Comparison of ENCODE assay signal across 8 cellular contexts in the genomic region with DNA sequence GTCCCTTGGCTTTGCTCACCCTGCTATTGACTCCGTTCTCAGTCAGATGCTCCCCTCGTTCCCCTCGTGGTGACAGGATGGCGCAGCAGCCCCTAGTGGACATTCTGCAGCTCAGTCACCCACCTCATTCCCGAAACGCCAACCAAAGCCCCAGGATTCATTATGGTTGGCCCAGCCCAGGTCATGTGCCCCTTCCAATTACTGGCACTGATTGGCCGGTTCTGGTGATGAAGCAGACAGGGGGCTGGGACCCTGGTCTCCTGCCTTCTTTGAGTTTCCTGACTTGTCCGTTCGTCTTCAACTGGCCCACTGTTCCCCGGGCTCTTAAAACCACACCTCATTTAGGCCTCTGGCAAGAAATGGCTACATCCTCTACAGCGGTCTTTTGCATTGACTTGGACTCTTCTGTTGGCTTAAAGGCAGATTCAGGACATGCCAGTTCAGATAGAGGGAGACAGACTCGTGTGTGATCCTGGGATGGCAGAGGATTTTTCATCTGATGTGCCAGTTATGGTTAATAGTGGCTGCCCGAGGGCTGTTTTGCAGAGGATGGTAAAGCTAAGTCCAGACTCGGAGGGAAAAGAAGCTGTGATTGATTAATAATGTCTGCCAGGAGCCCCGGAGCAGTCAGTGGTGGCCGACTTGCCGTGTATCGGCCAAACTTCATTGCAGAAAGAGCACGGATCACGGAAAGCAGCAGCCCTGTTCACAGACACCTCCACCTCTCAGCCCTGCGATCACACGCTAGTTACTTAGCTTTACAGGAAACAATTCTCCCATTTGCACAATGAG. TPM values are rescaled to one million over a fixed set of nuclear protein-coding genes. Genes with fewer than 3 reads are reported as not detected.
DNase-seq lines count a peak whose midpoint lies in the region; ATAC-seq and TF ChIP-seq lines count a peak whose summit lies in the region.

No MANE protein-coding gene starts in this region.

- DNase-seq in AG10803 (ENCODE audit: low read depth), result no peak
- DNase-seq in HT1080 (ENCODE audit: low read depth), result peak; percentile 39
- peak; percentile 25 to 30 for DNase-seq in activated T-helper 1 cell treated with anti-CD3 and anti-CD28 coated beads, Interleukin-2, amount 50 U/mL, for 16 hours (ENCODE audit: low read depth in 1 of 2, low spot score in 1 of 2)
- DNase-seq in head of caudate nucleus, result peak; percentile 56 to 92 (median 78)
- DNase-seq in posterior vena cava (ENCODE audit: low spot score), result peak; percentile 89
- DNase-seq in GF-D8 (lab: John Stamatoyannopoulos, UW), result no peak
- DNase-seq in RKO (ENCODE audit: low spot score), result no peak

- peak; percentile 18 for TF ChIP-seq CTCF in AG10803 (conservative IDR thresholded peaks at IDR 0.05; ENCODE audit: low read length)

- no peak overlapping the region for H3K4me3 ChIP-seq in AG10803 (ENCODE audit: low read length)

- no peak for ATAC-seq in HG03521 (IDR thresholded peaks at IDR 0.05; ENCODE audit: unreplicated experiment)

- intact Hi-C loops in head of caudate nucleus (cut with DNase I) (no loop called here), posterior vena cava (cut with DNase I) (no loop called here)

RNA-seq across cellular contexts. Expression of gene LSM3, which starts 37.8 kb away (rescaled TPM):
- 17.4 and 18.8 TPM in 2 replicates for total RNA-seq in HT1080 (2014; rRNA removed; shearing (Covaris generic))
- polyA plus RNA-seq in HT1080 (2015; cell fraction: cytosol; rRNA removed), result 20.8 and 22.0 TPM in 2 replicates
- polyA plus RNA-seq in HT1080 (2015; cell fraction: nucleus; rRNA removed), result 5.6 and 6.1 TPM in 2 replicates
- total RNA-seq in posterior vena cava, result 10 to 100 TPM in 1 of 2 donors, 1 to 10 TPM in 1; 9.3 to 10.2 TPM

RNA-seq across cellular contexts. Expression of gene XPC, which starts 38.1 kb away (rescaled TPM):
- 35.0 and 36.2 TPM in 2 replicates for total RNA-seq in HT1080 (2014; rRNA removed; shearing (Covaris generic))
- 33.7 and 42.0 TPM in 2 replicates for polyA plus RNA-seq in HT1080 (2015; cell fraction: cytosol; rRNA removed)
- polyA plus RNA-seq in HT1080 (2015; cell fraction: nucleus; rRNA removed), result 101 and 107 TPM in 2 replicates
- 10 to 100 TPM; 19.8 to 24.0 TPM for total RNA-seq in posterior vena cava

Comparison
In these comparisons a context has a peak if more than half of its experiments do, and no peak if none do; other contexts are left out.
1. DNase-seq: peak in HT1080 (single experiment), activated T-helper 1 cell treated with anti-CD3 and anti-CD28 coated beads, Interleukin-2, amount 50 U/mL, for 16 hours (2 of 2), head of caudate nucleus (42 of 42) and posterior vena cava (single experiment); none in AG10803 (single experiment), GF-D8 (single experiment) and RKO (single experiment).